1 cellular context compared by ENCODE assay signal in genomic region chr16:79411357-79411756, GRCh38.
A peak's percentile ranks its signal among the peaks of the same experiment; 100 is the strongest.
TF ChIP-seq lines count a peak whose summit lies in the region.

No MANE protein-coding gene starts in this region.

TF ChIP-seq in GM23338, 12 proteins besides CTCF, POLR2A, EP300 and RAD21:
- TF ChIP-seq ZNF462 (CRISPR knock-in tag; IDR thresholded peaks at IDR 0.05) (peak; percentile 36; the same call in 1 of the 2 replicates), EZH2phosphoT487 (IDR thresholded peaks at IDR 0.05; ENCODE audit: unreplicated experiment) (no peak), REST (IDR thresholded peaks at IDR 0.05; ENCODE audit: unreplicated experiment) (no peak)
- TF ChIP-seq, protein P1, sequence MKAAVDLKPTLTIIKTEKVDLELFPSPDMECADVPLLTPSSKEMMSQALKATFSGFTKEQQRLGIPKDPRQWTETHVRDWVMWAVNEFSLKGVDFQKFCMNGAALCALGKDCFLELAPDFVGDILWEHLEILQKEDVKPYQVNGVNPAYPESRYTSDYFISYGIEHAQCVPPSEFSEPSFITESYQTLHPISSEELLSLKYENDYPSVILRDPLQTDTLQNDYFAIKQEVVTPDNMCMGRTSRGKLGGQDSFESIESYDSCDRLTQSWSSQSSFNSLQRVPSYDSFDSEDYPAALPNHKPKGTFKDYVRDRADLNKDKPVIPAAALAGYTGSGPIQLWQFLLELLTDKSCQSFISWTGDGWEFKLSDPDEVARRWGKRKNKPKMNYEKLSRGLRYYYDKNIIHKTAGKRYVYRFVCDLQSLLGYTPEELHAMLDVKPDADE (IDR thresholded peaks at IDR 0.05): no peak
